Comparison of ENCODE assay signal across 1 cellular context in genomic region chr7:99386584-99387238, GRCh38.
TF ChIP-seq lines count a peak whose summit lies in the region.

No MANE protein-coding gene starts in this region.

TF ChIP-seq in endothelial cell of umbilical vein, 7 proteins besides CTCF, POLR2A, EP300 and RAD21:
- TF ChIP-seq GATA2 (IDR thresholded peaks at IDR 0.05; ENCODE audit: insufficient read depth, insufficient read length, low read depth, low read length), result no peak
- no peak for TF ChIP-seq POLR2AphosphoS5 (IDR thresholded peaks at IDR 0.05; ENCODE audit: insufficient read depth, low read depth, low read length)
- TF ChIP-seq JUN (IDR thresholded peaks at IDR 0.05; ENCODE audit: borderline replicate concordance, insufficient read depth, insufficient read length, low read depth), result no peak
- no peak for TF ChIP-seq MAX (IDR thresholded peaks at IDR 0.05; ENCODE audit: insufficient read depth, insufficient read length)
- TF ChIP-seq FOS (IDR thresholded peaks at IDR 0.05; ENCODE audit: borderline replicate concordance, insufficient read depth, low read length), result no peak
- TF ChIP-seq MYC (IDR thresholded peaks at IDR 0.05; ENCODE audit: low read depth, low read length), result no peak
- TF ChIP-seq EZH2 (IDR thresholded peaks at IDR 0.05; ENCODE audit: borderline replicate concordance, low read depth, low read length, severe bottlenecking), result no peak
